Comparison of ENCODE assay signal across 1 cellular context in genomic region chr11:112024778-112025678, GRCh38.
TF ChIP-seq lines count a peak whose summit lies in the region.

Gene DLAT (plus strand): TSS chr11:112025408. CDS start chr11:112025473, 65 bp downstream.

TF ChIP-seq in K562, 482 proteins besides CTCF, POLR2A, EP300 and RAD21 (continued from another document and continues in another):
- TF ChIP-seq COPS2 (conservative IDR thresholded peaks at IDR 0.05) (no peak), EWSR1 (IDR thresholded peaks at IDR 0.05; ENCODE audit: borderline replicate concordance, low read depth, partially characterized antibody) (no peak), SMARCC2 (IDR thresholded peaks at IDR 0.05; ENCODE audit: low read depth) (no peak), NEUROD1 (IDR thresholded peaks at IDR 0.05; ENCODE audit: borderline replicate concordance, low read depth, low read length, partially characterized antibody) (peak; percentile 22), HMGN3 (IDR thresholded peaks at IDR 0.05; ENCODE audit: borderline replicate concordance, extremely low read depth, insufficient read length, low read depth, low read length) (peak; percentile 37), CAMTA2 (CRISPR knock-in tag; conservative IDR thresholded peaks at IDR 0.05) (no peak), GMEB1 (CRISPR knock-in tag; IDR thresholded peaks at IDR 0.05) (peak; percentile 83), BRF2 (IDR thresholded peaks at IDR 0.05; ENCODE audit: borderline replicate concordance, insufficient read depth, insufficient read length) (no peak), HEY1 (CRISPR knock-in tag; IDR thresholded peaks at IDR 0.05; ENCODE audit: borderline replicate concordance) (no peak), SMAD2 (IDR thresholded peaks at IDR 0.05; ENCODE audit: low read depth, low read length) (no peak), ZC3H11A (IDR thresholded peaks at IDR 0.05; ENCODE audit: low read depth, low read length) (no peak), BCOR (IDR thresholded peaks at IDR 0.05) (peak; percentile 68; the same call in 1 of the 2 replicates), SMAD3 (CRISPR knock-in tag; conservative IDR thresholded peaks at IDR 0.05) (no peak), GTF2B (IDR thresholded peaks at IDR 0.05; ENCODE audit: extremely low read depth, insufficient read length) (no peak), ZBTB5 (IDR thresholded peaks at IDR 0.05) (no peak), STAT5A (IDR thresholded peaks at IDR 0.05; ENCODE audit: borderline replicate concordance, low read length) (no peak; the same call in 1 of the 2 replicates), ARNT (IDR thresholded peaks at IDR 0.05) (peak in 1 of 2 experiments; percentile 56; a peak in 1 of 4 replicates), CBX3 (IDR thresholded peaks at IDR 0.05; ENCODE audit: borderline replicate concordance in 1 of 2, low read length in 2 of 2) (peak in 1 of 2 experiments; percentile 3; a peak in 1 of 3 replicates), ZEB2 (IDR thresholded peaks at IDR 0.05) (no peak), RB1 (IDR thresholded peaks at IDR 0.05; ENCODE audit: low read depth) (peak; percentile 51; the same call in 1 of the 2 replicates), CEBPB (tag; IDR thresholded peaks at IDR 0.05) (no peak), NCOA2 (IDR thresholded peaks at IDR 0.05; ENCODE audit: partially characterized antibody in 2 of 2) (no peak), ZNF644 (tag; IDR thresholded peaks at IDR 0.05; ENCODE audit: low read depth) (no peak), ZNF124 (CRISPR knock-in tag; IDR thresholded peaks at IDR 0.05) (no peak), ZNF324 (CRISPR knock-in tag; IDR thresholded peaks at IDR 0.05) (no peak), HDAC2 (IDR thresholded peaks at IDR 0.05) (peak; percentile 89), NUFIP1 (IDR thresholded peaks at IDR 0.05; ENCODE audit: partially characterized antibody) (no peak), NRF1 (conservative IDR thresholded peaks at IDR 0.05 in 1 of 2, IDR thresholded peaks at IDR 0.05 in 1 of 2) (peak; percentile 87 to 89), ATF7 (IDR thresholded peaks at IDR 0.05) (peak; percentile 68; the same call in 1 of the 2 replicates), ZFP1 (CRISPR knock-in tag; IDR thresholded peaks at IDR 0.05) (no peak), KDM5B (IDR thresholded peaks at IDR 0.05; ENCODE audit: insufficient replicate concordance, low read depth, low read length) (peak; percentile 86), SRSF1 (IDR thresholded peaks at IDR 0.05; ENCODE audit: low read depth, low read length) (0 out of 2 replicates have a peak, but pooled peaks have one; percentile 32), U2AF2 (optimal IDR thresholded peaks at IDR 0.05; ENCODE audit: low read depth, low read length) (no peak), ZNF57 (CRISPR knock-in tag; IDR thresholded peaks at IDR 0.05) (no peak), MYBL2 (IDR thresholded peaks at IDR 0.05; ENCODE audit: low read depth) (no peak), MYBL2 (CRISPR knock-in tag; IDR thresholded peaks at IDR 0.05; ENCODE audit: borderline replicate concordance) (no peak), ZBTB34 (CRISPR knock-in tag; IDR thresholded peaks at IDR 0.05) (no peak), ZKSCAN8 (CRISPR knock-in tag; IDR thresholded peaks at IDR 0.05) (no peak), POLR3G (IDR thresholded peaks at IDR 0.05; ENCODE audit: extremely low read depth, insufficient read length, insufficient replicate concordance) (no peak), ZNF785 (CRISPR knock-in tag; IDR thresholded peaks at IDR 0.05) (no peak), ZBTB33 (CRISPR knock-in tag; IDR thresholded peaks at IDR 0.05) (peak; percentile 54; the same call in 1 of the 2 replicates), ZNF165 (CRISPR knock-in tag; IDR thresholded peaks at IDR 0.05; ENCODE audit: borderline replicate concordance) (no peak), ATF4 (CRISPR knock-in tag; IDR thresholded peaks at IDR 0.05) (peak; percentile 45; the same call in 1 of the 2 replicates), BDP1 (IDR thresholded peaks at IDR 0.05; ENCODE audit: insufficient read depth, insufficient read length) (no peak), POLR2H (tag; IDR thresholded peaks at IDR 0.05; ENCODE audit: low read depth) (peak; percentile 77), RBM17 (IDR thresholded peaks at IDR 0.05; ENCODE audit: borderline replicate concordance, low read depth, low read length) (no peak), ZNF121 (CRISPR knock-in tag; conservative IDR thresholded peaks at IDR 0.05) (no peak), ZFPM2 (CRISPR knock-in tag; IDR thresholded peaks at IDR 0.05) (no peak), ELF2 (CRISPR knock-in tag; IDR thresholded peaks at IDR 0.05) (no peak), THRAP3 (IDR thresholded peaks at IDR 0.05; ENCODE audit: borderline replicate concordance) (no peak), ZBED1 (IDR thresholded peaks at IDR 0.05) (no peak), SP2 (IDR thresholded peaks at IDR 0.05; ENCODE audit: extremely low read depth, low read depth, low read length, poor library complexity, severe bottlenecking) (no peak)
- TF ChIP-seq, protein P1, sequence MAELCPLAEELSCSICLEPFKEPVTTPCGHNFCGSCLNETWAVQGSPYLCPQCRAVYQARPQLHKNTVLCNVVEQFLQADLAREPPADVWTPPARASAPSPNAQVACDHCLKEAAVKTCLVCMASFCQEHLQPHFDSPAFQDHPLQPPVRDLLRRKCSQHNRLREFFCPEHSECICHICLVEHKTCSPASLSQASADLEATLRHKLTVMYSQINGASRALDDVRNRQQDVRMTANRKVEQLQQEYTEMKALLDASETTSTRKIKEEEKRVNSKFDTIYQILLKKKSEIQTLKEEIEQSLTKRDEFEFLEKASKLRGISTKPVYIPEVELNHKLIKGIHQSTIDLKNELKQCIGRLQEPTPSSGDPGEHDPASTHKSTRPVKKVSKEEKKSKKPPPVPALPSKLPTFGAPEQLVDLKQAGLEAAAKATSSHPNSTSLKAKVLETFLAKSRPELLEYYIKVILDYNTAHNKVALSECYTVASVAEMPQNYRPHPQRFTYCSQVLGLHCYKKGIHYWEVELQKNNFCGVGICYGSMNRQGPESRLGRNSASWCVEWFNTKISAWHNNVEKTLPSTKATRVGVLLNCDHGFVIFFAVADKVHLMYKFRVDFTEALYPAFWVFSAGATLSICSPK (IDR thresholded peaks at IDR 0.05; ENCODE audit: borderline replicate concordance): no peak
- TF ChIP-seq, protein P2, sequence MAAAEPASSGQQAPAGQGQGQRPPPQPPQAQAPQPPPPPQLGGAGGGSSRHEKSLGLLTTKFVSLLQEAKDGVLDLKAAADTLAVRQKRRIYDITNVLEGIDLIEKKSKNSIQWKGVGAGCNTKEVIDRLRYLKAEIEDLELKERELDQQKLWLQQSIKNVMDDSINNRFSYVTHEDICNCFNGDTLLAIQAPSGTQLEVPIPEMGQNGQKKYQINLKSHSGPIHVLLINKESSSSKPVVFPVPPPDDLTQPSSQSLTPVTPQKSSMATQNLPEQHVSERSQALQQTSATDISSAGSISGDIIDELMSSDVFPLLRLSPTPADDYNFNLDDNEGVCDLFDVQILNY (CRISPR knock-in tag; IDR thresholded peaks at IDR 0.05): 0 out of 2 replicates have a peak, but pooled peaks have one; percentile 56
- TF ChIP-seq, protein P3, sequence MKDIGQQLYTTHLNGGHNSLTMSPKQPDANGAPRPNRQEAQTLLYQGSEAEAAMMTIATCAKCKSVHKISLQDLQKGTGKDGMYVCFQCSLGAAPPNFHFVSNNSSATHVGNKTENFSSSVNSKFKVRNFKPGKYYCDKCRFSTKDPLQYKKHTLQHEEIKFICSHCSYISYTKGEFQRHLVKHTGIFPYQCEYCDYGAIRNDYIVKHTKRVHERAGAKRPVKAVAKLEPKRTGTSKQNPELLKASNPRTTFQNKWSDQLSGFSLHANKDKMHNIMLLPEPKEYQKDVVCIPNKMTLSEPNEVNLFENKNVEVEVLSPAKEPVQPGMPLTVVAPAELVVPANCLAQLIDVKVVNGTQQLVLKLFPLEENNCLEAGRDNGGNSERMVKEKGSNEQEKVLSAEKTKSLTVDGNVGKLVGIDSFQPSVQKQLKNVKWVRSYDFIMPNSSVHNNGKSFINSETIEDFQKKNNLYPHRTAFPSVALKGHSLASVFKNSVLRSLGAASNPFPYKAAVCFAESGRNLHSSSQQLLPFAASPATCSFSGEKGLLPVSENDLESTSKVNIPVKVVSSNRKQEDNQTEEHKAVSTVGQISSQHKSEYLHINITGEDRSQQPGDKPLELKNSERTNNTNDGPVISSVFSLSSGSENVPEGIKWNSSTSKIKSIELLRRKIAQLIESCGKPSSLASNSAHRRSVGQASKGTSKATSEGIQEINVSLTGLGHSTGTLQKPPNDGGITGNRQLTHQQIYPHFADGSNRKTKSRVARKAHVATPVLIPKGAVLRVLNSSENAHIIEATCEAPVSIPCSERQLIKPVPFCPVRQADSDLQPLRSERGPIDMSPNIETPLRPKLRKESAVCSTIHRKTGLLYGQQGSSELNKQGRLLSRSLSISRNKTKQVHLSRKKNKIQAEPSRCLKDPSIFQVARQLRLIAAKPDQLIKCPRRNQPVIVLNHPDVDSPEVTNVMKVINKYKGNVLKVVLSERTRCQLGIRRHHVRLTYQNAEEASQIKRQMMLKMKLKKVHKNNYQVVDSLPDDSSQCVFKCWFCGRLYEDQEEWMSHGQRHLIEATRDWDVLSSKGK (CRISPR knock-in tag; IDR thresholded peaks at IDR 0.05): no peak
